23 cellular contexts compared by ENCODE assay signal in the genomic region with DNA sequence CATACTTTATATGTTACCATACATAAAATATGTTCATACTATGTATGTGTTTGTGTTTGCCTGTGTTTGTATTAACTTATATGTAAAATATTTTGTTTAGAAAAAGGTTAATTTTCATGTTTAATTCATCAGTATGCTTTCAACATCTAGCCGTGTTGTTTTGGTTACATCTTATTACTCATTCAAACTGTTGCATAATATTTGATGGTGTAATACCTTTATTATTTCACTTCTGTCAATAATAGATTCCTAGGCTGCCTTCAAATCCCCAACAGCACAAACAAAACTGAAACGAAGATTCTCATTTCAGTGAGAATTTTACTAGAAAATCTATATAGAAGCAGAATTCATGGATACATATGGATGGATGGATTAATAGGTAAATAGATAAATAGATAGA.
DNase-seq lines count a peak whose midpoint lies in the region; ATAC-seq, FAIRE-seq and TF ChIP-seq lines count a peak whose summit lies in the region.
"Had no signal": no experiment of that assay in that cellular context is flagged by ENCODE, and none has a peak within 500 bp of the region (broad histone marks: within the 10 kb centered on the region; RNA-seq: fewer than 3 reads in every experiment).

No MANE protein-coding gene starts in this region.

- ATAC-seq in foreskin keratinocyte (peak; percentile 42), GM18502 (IDR thresholded peaks at IDR 0.05; ENCODE audit: poor library complexity, unreplicated experiment) (no peak), HG03565 (IDR thresholded peaks at IDR 0.05; ENCODE audit: unreplicated experiment) (no peak), HG03280 (IDR thresholded peaks at IDR 0.05; ENCODE audit: unreplicated experiment) (no peak)
- ATAC-seq: activated CD8-positive, alpha-beta T cell treated with anti-CD3 and anti-CD28 coated beads, Interleukin-2, amount 10 ng/mL, durations not matched to agents 7 days and 5 days; GM12878; heart left ventricle; natural killer cell had no signal

- H3K4me3 ChIP-seq in AG10803 (ENCODE audit: low read length) (no peak overlapping the region), bronchial epithelial cell (ENCODE audit: low read depth, low read length) (no peak overlapping the region)
- H3K4me3 ChIP-seq: dorsolateral prefrontal cortex, GM12878, heart left ventricle, thyroid gland had no signal

- no peaks in the 10 kb centered on the region for H3K27me3 ChIP-seq in bronchial epithelial cell (ENCODE audit: control insufficient read depth, insufficient read depth, low read length)
- no peaks in the 10 kb centered on the region for H3K27me3 ChIP-seq in foreskin keratinocyte
- H3K27me3 ChIP-seq: dorsolateral prefrontal cortex, heart left ventricle, thyroid gland had no signal

- H3K36me3 ChIP-seq in bronchial epithelial cell (ENCODE audit: control insufficient read depth, insufficient read depth, low read length) = no peaks in the 10 kb centered on the region
- H3K36me3 ChIP-seq: heart left ventricle, thyroid gland had no signal

- no peak for TF ChIP-seq CTCF in AG10803 (conservative IDR thresholded peaks at IDR 0.05; ENCODE audit: low read length)
- TF ChIP-seq CTCF in bronchial epithelial cell (IDR thresholded peaks at IDR 0.05; ENCODE audit: insufficient read depth, low read length, severe bottlenecking) = no peak
- no peak for TF ChIP-seq CTCF in foreskin keratinocyte (conservative IDR thresholded peaks at IDR 0.05)

- no peak for FAIRE-seq in bronchial epithelial cell (lab: Jason Lieb, UNC)
- FAIRE-seq: GM12878 had no signal

- DNase-seq in AG10803 (ENCODE audit: low read depth) = peak; percentile 47
- DNase-seq in HPDE6-E6E7 (ENCODE audit: extremely low spot score) = peak; percentile 37
- peak; percentile 74 for DNase-seq in bronchial epithelial cell (ENCODE audit: low read depth)
- peak in 1 of 2 donors; percentile 13 for DNase-seq in foreskin keratinocyte
- DNase-seq: ACHN; activated CD8-positive, alpha-beta T cell treated with anti-CD3 and anti-CD28 coated beads, Interleukin-2, amount 10 ng/mL, durations not matched to agents 7 days and 5 days; activated naive CD8-positive, alpha-beta T cell treated with anti-CD3 and anti-CD28 coated beads for 36 hours; activated T-cell treated with anti-CD3 and anti-CD28 coated beads for 4 hours; Caco-2; DMS79; dorsolateral prefrontal cortex; heart left ventricle; natural killer cell; NCI-H2029 treated with DMSO at 0.1 percent for 48 hours; NCI-H2227 treated with DMSO at 0.1 percent for 48 hours; occipital lobe; SK-N-SH; thyroid gland had no signal

- H3K4me1 ChIP-seq in foreskin keratinocyte = no peaks in the 10 kb centered on the region
- H3K4me1 ChIP-seq: Caco-2, heart left ventricle, thyroid gland had no signal

- no peak overlapping the region for H3K27ac ChIP-seq in foreskin keratinocyte
- H3K27ac ChIP-seq: C4-2B, dorsolateral prefrontal cortex, heart left ventricle, thyroid gland had no signal
